In genomic region chr19:56660381-56661105, GRCh38 we compare ENCODE assay signal across 15 cellular contexts. TPM values are rescaled to one million over a fixed set of nuclear protein-coding genes. Genes with fewer than 3 reads are reported as not detected.
A peak's percentile ranks its signal among the peaks of the same experiment; 100 is the strongest.
DNase-seq lines count a peak whose midpoint lies in the region; ATAC-seq, FAIRE-seq and TF ChIP-seq lines count a peak whose summit lies in the region.
"Had no signal": no experiment of that assay in that cellular context is flagged by ENCODE, and none has a peak within 500 bp of the region (broad histone marks: within the 10 kb centered on the region; RNA-seq: fewer than 3 reads in every experiment).

No MANE protein-coding gene starts in this region.

- no peak for DNase-seq in WERI-Rb-1
- DNase-seq in HepG2 (ENCODE audit: low spot score), result no peak
- DNase-seq in activated T-helper 1 cell treated with anti-CD3 and anti-CD28 coated beads, Interleukin-12 subunit alpha, Interleukin-12 subunit beta, Interleukin-2, Interleukin-4 antibody, amounts not matched to agents 30 ng/mL and 10 ng/mL and 1 ng/mL, durations not matched to agents 14 hours and 24 hours and 36 hours (ENCODE audit: low spot score), result no peak
- DNase-seq: activated CD4-positive, CD25-positive, alpha-beta regulatory T cell treated with anti-CD3 and anti-CD28 coated beads, Interleukin-2, amount 50 U/mL, for 72 hours; activated gamma-delta T cell; CD4-positive, CD25-positive, alpha-beta regulatory T cell; NCI-H2029; transverse colon had no signal

- no peak for FAIRE-seq in HepG2 (lab: Jason Lieb, UNC)
- FAIRE-seq: GM12878 had no signal

- 75% methylated on average over 22 of the region's 32 CpGs for WGBS in HepG2 (ENCODE audit: low lambda C conversion rate)

- CTCF ChIA-PET in HepG2 (lab: Yijun Ruan, JAX; ENCODE audit: low intra/inter-chr PET ratio, low total read pairs), result no interaction called here

- H3K36me3 ChIP-seq in WERI-Rb-1, result peaks cover 21% of the 10 kb centered on the region
- H3K36me3 ChIP-seq in HepG2 (replicated peaks in 1 of 2; ENCODE audit: control insufficient read depth in 1 of 2, insufficient read depth in 2 of 2, low read length in 2 of 2), result no peaks in the 10 kb centered on the region
- H3K36me3 ChIP-seq: transverse colon had no signal

- TF ChIP-seq EP300 in HepG2 (IDR thresholded peaks at IDR 0.05; ENCODE audit: low read depth in 2 of 2, low read length in 2 of 2) (no peak), HepG2 (CRISPR knock-in tag; IDR thresholded peaks at IDR 0.05; ENCODE audit: borderline replicate concordance) (no peak)

- H3K9me3 ChIP-seq in WERI-Rb-1 (ENCODE audit: severe bottlenecking) (no peaks in the 10 kb centered on the region), HepG2 (ENCODE audit: low read length) (peaks cover 29% of the 10 kb centered on the region)

- in situ Hi-C loops in HepG2 (cut with HindIII; ENCODE audit: extremely low pct_ligation_motif_present, low pct_unique_long_range_greater_than_20kb), result no loop called here

- TF ChIP-seq CTCF in 22Rv1 (IDR thresholded peaks at IDR 0.05), result peak; percentile 64
- TF ChIP-seq CTCF in GM12873 (IDR thresholded peaks at IDR 0.05; ENCODE audit: insufficient read depth, low read depth, low read length, missing control alignments), result peak; percentile 30
- TF ChIP-seq CTCF in WERI-Rb-1 (IDR thresholded peaks at IDR 0.05; ENCODE audit: low read depth, low read length), result peak; percentile 47
- TF ChIP-seq CTCF in HepG2 (CRISPR knock-in tag; IDR thresholded peaks at IDR 0.05), result peak; percentile 39

- no peaks in the 10 kb centered on the region for H4K20me1 ChIP-seq in HepG2 (ENCODE audit: insufficient read depth, low read length)

- ATAC-seq in HepG2 (no peak), HG03342 (IDR thresholded peaks at IDR 0.05; ENCODE audit: unreplicated experiment) (no peak), HG03460 (IDR thresholded peaks at IDR 0.05; ENCODE audit: unreplicated experiment) (no peak), GM21528 (IDR thresholded peaks at IDR 0.05; ENCODE audit: low FRiP score, unreplicated experiment) (no peak)
- ATAC-seq: GM12878 had no signal

- H3K27ac ChIP-seq in 22Rv1, result no peak overlapping the region
- no peak overlapping the region for H3K27ac ChIP-seq in WERI-Rb-1
- no peak overlapping the region for H3K27ac ChIP-seq in HepG2 (ENCODE audit: extremely low read length, insufficient read depth, low read length)
- H3K27ac ChIP-seq: transverse colon had no signal

- H3K4me2 ChIP-seq in HepG2 (ENCODE audit: low read depth, low read length), result no peak overlapping the region

- no peaks in the 10 kb centered on the region for H3K4me1 ChIP-seq in HepG2 (ENCODE audit: insufficient read depth, low read length)
- H3K4me1 ChIP-seq: transverse colon had no signal

- no peak for TF ChIP-seq POLR2A in HepG2 (IDR thresholded peaks at IDR 0.05; ENCODE audit: insufficient read depth in 1 of 2, low read depth in 2 of 2, low read length in 2 of 2)

- H3K79me2 ChIP-seq in HepG2 (ENCODE audit: insufficient read depth, low read length), result no peaks in the 10 kb centered on the region

- H3K9me3 Mint-ChIP-seq in activated T-helper 1 cell treated with anti-CD3 and anti-CD28 coated beads, Interleukin-12 subunit alpha, Interleukin-12 subunit beta, Interleukin-2, Interleukin-4 antibody, amounts not matched to agents 30 ng/mL and 10 ng/mL and 1 ng/mL, durations not matched to agents 14 hours and 24 hours and 36 hours, result peaks cover 45% of the 10 kb centered on the region

- no peak overlapping the region for H3K27ac Mint-ChIP-seq in activated T-helper 1 cell treated with anti-CD3 and anti-CD28 coated beads, Interleukin-12 subunit alpha, Interleukin-12 subunit beta, Interleukin-2, Interleukin-4 antibody, amounts not matched to agents 30 ng/mL and 10 ng/mL and 1 ng/mL, durations not matched to agents 14 hours and 24 hours and 36 hours

- no peak overlapping the region for H3K4me3 Mint-ChIP-seq in activated T-helper 1 cell treated with anti-CD3 and anti-CD28 coated beads, Interleukin-12 subunit alpha, Interleukin-12 subunit beta, Interleukin-2, Interleukin-4 antibody, amounts not matched to agents 30 ng/mL and 10 ng/mL and 1 ng/mL, durations not matched to agents 14 hours and 24 hours and 36 hours
- H3K4me3 Mint-ChIP-seq: CD4-positive, CD25-positive, alpha-beta regulatory T cell had no signal

- TF ChIP-seq RAD21 in HepG2 (CRISPR knock-in tag; IDR thresholded peaks at IDR 0.05), result no peak

- no peaks in the 10 kb centered on the region for H3K27me3 Mint-ChIP-seq in activated T-helper 1 cell treated with anti-CD3 and anti-CD28 coated beads, Interleukin-12 subunit alpha, Interleukin-12 subunit beta, Interleukin-2, Interleukin-4 antibody, amounts not matched to agents 30 ng/mL and 10 ng/mL and 1 ng/mL, durations not matched to agents 14 hours and 24 hours and 36 hours (ENCODE audit: insufficient read depth)
- H3K27me3 Mint-ChIP-seq: CD4-positive, CD25-positive, alpha-beta regulatory T cell had no signal

- BruUV-seq in HepG2 (replicated peaks; lab: Mats Ljungman, UMichigan), result no TSS peak

- intact Hi-C loops in HepG2 (cut with micrococcal nuclease; ENCODE audit: unreplicated experiment), result no loop called here
- intact Hi-C loops in activated T-helper 1 cell treated with anti-CD3 and anti-CD28 coated beads, Interleukin-12 subunit alpha, Interleukin-12 subunit beta, Interleukin-2, Interleukin-4 antibody, amounts not matched to agents 30 ng/mL and 10 ng/mL and 1 ng/mL, durations not matched to agents 14 hours and 24 hours and 36 hours (cut with micrococcal nuclease), result no loop called here

- no peaks in the 10 kb centered on the region for H3K36me3 Mint-ChIP-seq in activated T-helper 1 cell treated with anti-CD3 and anti-CD28 coated beads, Interleukin-12 subunit alpha, Interleukin-12 subunit beta, Interleukin-2, Interleukin-4 antibody, amounts not matched to agents 30 ng/mL and 10 ng/mL and 1 ng/mL, durations not matched to agents 14 hours and 24 hours and 36 hours (ENCODE audit: low read depth)

- H2AFZ ChIP-seq in HepG2 (ENCODE audit: low read length), result no peak overlapping the region

- no peaks in the 10 kb centered on the region for H3K4me1 Mint-ChIP-seq in activated T-helper 1 cell treated with anti-CD3 and anti-CD28 coated beads, Interleukin-12 subunit alpha, Interleukin-12 subunit beta, Interleukin-2, Interleukin-4 antibody, amounts not matched to agents 30 ng/mL and 10 ng/mL and 1 ng/mL, durations not matched to agents 14 hours and 24 hours and 36 hours (ENCODE audit: low read depth)
- H3K4me1 Mint-ChIP-seq: CD4-positive, CD25-positive, alpha-beta regulatory T cell had no signal

- H3K27me3 ChIP-seq in WERI-Rb-1 (ENCODE audit: insufficient read depth, low read depth, severe bottlenecking), result no peaks in the 10 kb centered on the region
- H3K27me3 ChIP-seq in HepG2 (ENCODE audit: control insufficient read depth in 1 of 2, insufficient read depth in 2 of 2, low read length in 2 of 2), result no peaks in the 10 kb centered on the region
- H3K27me3 ChIP-seq: transverse colon had no signal

- H3K4me3 ChIP-seq in WERI-Rb-1 (ENCODE audit: low read depth, low read length) (no peak overlapping the region), HepG2 (replicated peaks in 1 of 3; ENCODE audit: insufficient read depth in 1 of 3, low read depth in 2 of 3, low read length in 3 of 3) (no peak overlapping the region)
- H3K4me3 ChIP-seq: GM12878 had no signal

- POLR2A ChIA-PET in HepG2 (lab: Yijun Ruan, JAX), result no interaction called here

- H3K9ac ChIP-seq in HepG2 (ENCODE audit: insufficient read depth, low read depth, low read length), result no peak overlapping the region

RNA-seq across cellular contexts. Expression of gene ZNF835, which starts 11.0 kb away (rescaled TPM):
- total RNA-seq in HepG2 (2016; rRNA removed; fragmentation: Illumina TruSeq; extraction: Trizol), result not detected in 2 replicates
- total RNA-seq in HepG2 (2016; cell fraction: cytosol; rRNA removed; fragmentation: Illumina TruSeq; extraction: Trizol; ENCODE audit: low read depth), result not detected in 2 replicates
- total RNA-seq in HepG2 (2016; cell fraction: insoluble cytoplasmic fraction; rRNA removed; fragmentation: Illumina TruSeq; extraction: Trizol), result not detected in 2 replicates
- total RNA-seq in HepG2 (2016; cell fraction: membrane; rRNA removed; fragmentation: Illumina TruSeq; extraction: Trizol), result not detected in 2 replicates
- total RNA-seq in HepG2 (2016; cell fraction: nucleus; rRNA removed; fragmentation: Illumina TruSeq; extraction: Trizol), result not detected in 2 replicates
- not detected in 2 replicates for polyA plus RNA-seq in HepG2 (2011; rRNA removed)
- polyA plus RNA-seq in HepG2 (2011; cell fraction: cytosol; rRNA removed), result not detected in 2 replicates
- not detected in 2 replicates for polyA plus RNA-seq in HepG2 (2011; cell fraction: nucleus; rRNA removed)
- not detected in 2 replicates for polyA plus RNA-seq in HepG2 (2012)
- not detected in 2 replicates for polyA plus RNA-seq in HepG2 (2016; cell fraction: cytosol; fragmentation: Illumina TruSeq; extraction: Trizol; ENCODE audit: low read depth)
- not detected in 2 replicates for polyA plus RNA-seq in HepG2 (2016; cell fraction: insoluble cytoplasmic fraction; fragmentation: Illumina TruSeq; extraction: Trizol; ENCODE audit: low read depth)
- polyA plus RNA-seq in HepG2 (2016; cell fraction: membrane; fragmentation: Illumina TruSeq; extraction: Trizol; ENCODE audit: low read depth), result not detected in 2 replicates
- not detected in 2 replicates for polyA plus RNA-seq in HepG2 (2016; cell fraction: nucleus; fragmentation: Illumina TruSeq; extraction: Trizol; ENCODE audit: insufficient read depth, low read depth)
- not detected in 2 replicates for polyA minus RNA-seq in HepG2 (2011; rRNA and poly(A)+ RNA removed; ENCODE audit: low replicate concordance)
- polyA minus RNA-seq in HepG2 (2011; cell fraction: cytosol; rRNA and poly(A)+ RNA removed), result not detected in 2 replicates
- not detected in 2 replicates for polyA minus RNA-seq in HepG2 (2011; cell fraction: nucleus; rRNA and poly(A)+ RNA removed)
- total RNA-seq in activated T-helper 1 cell treated with anti-CD3 and anti-CD28 coated beads, Interleukin-12 subunit alpha, Interleukin-12 subunit beta, Interleukin-2, Interleukin-4 antibody, amounts not matched to agents 30 ng/mL and 10 ng/mL and 1 ng/mL, durations not matched to agents 14 hours and 24 hours and 36 hours, result not detected in 2 replicates
- total RNA-seq: GM12878 had no signal
- polyA plus RNA-seq: GM12878 had no signal

RNA-seq across cellular contexts. Expression of gene SMIM17, which starts 17.6 kb away (rescaled TPM):
- 0.49 and 0.53 TPM in 2 replicates for total RNA-seq in HepG2 (2016; rRNA removed; fragmentation: Illumina TruSeq; extraction: Trizol)
- total RNA-seq in HepG2 (2016; cell fraction: cytosol; rRNA removed; fragmentation: Illumina TruSeq; extraction: Trizol; ENCODE audit: low read depth), result not detected in 2 replicates
- 0.28 and 0.42 TPM in 2 replicates for total RNA-seq in HepG2 (2016; cell fraction: insoluble cytoplasmic fraction; rRNA removed; fragmentation: Illumina TruSeq; extraction: Trizol)
- total RNA-seq in HepG2 (2016; cell fraction: membrane; rRNA removed; fragmentation: Illumina TruSeq; extraction: Trizol), result 0.22 and 0.28 TPM in 2 replicates
- total RNA-seq in HepG2 (2016; cell fraction: nucleus; rRNA removed; fragmentation: Illumina TruSeq; extraction: Trizol), result 0.60 and 0.75 TPM in 2 replicates
- 0.16 and 0.21 TPM in 2 replicates for polyA plus RNA-seq in HepG2 (2011; rRNA removed)
- polyA plus RNA-seq in HepG2 (2011; cell fraction: cytosol; rRNA removed), result 0.21 TPM in 1 of 2 replicates, not detected in the other
- 0.59 TPM in 1 of 2 replicates, not detected in the other for polyA plus RNA-seq in HepG2 (2011; cell fraction: nucleus; rRNA removed)
- polyA plus RNA-seq in HepG2 (2012), result 0.27 and 0.55 TPM in 2 replicates
- 0.32 TPM in 1 of 2 replicates, not detected in the other for polyA plus RNA-seq in HepG2 (2016; cell fraction: cytosol; fragmentation: Illumina TruSeq; extraction: Trizol; ENCODE audit: low read depth)
- polyA plus RNA-seq in HepG2 (2016; cell fraction: insoluble cytoplasmic fraction; fragmentation: Illumina TruSeq; extraction: Trizol; ENCODE audit: low read depth), result 0.54 and 0.95 TPM in 2 replicates
- 0.35 TPM in 1 of 2 replicates, not detected in the other for polyA plus RNA-seq in HepG2 (2016; cell fraction: membrane; fragmentation: Illumina TruSeq; extraction: Trizol; ENCODE audit: low read depth)
- polyA plus RNA-seq in HepG2 (2016; cell fraction: nucleus; fragmentation: Illumina TruSeq; extraction: Trizol; ENCODE audit: insufficient read depth, low read depth), result 1.1 and 2.3 TPM in 2 replicates
- not detected in 2 replicates for polyA minus RNA-seq in HepG2 (2011; rRNA and poly(A)+ RNA removed; ENCODE audit: low replicate concordance)
- polyA minus RNA-seq in HepG2 (2011; cell fraction: cytosol; rRNA and poly(A)+ RNA removed), result not detected in 2 replicates
- not detected in 2 replicates for polyA minus RNA-seq in HepG2 (2011; cell fraction: nucleus; rRNA and poly(A)+ RNA removed)
- 0.18 TPM in 1 of 2 replicates, not detected in the other for total RNA-seq in activated T-helper 1 cell treated with anti-CD3 and anti-CD28 coated beads, Interleukin-12 subunit alpha, Interleukin-12 subunit beta, Interleukin-2, Interleukin-4 antibody, amounts not matched to agents 30 ng/mL and 10 ng/mL and 1 ng/mL, durations not matched to agents 14 hours and 24 hours and 36 hours
- total RNA-seq: CD4-positive, CD25-positive, alpha-beta regulatory T cell; HT1080; transverse colon had no signal
